ENCODE assay signal across 25 cellular contexts in genomic region chr4:95830647-95831046, GRCh38. TPM values are rescaled to one million over a fixed set of nuclear protein-coding genes. Genes with fewer than 3 reads are reported as not detected.
"Had no signal": no experiment of that assay in that cellular context is flagged by ENCODE, and none has a peak within 500 bp of the region (broad histone marks: within the 10 kb centered on the region; RNA-seq: fewer than 3 reads in every experiment).

No MANE protein-coding gene starts in this region.

- H3K36me3 ChIP-seq: prostate gland, right lobe of liver, suprapubic skin, thyroid gland had no signal

- H3K27me3 ChIP-seq: dorsolateral prefrontal cortex, hepatocyte, right lobe of liver, suprapubic skin, thyroid gland had no signal

- H3K4me3 Mint-ChIP-seq: naive B cell; nephron progenitor cell; stimulated activated effector memory CD8-positive, alpha-beta T cell treated with anti-CD3 and anti-CD28 coated beads, Interleukin-12 subunit alpha, Interleukin-12 subunit beta, amount 100 ng/mL, for 72 hours; type B pancreatic cell had no signal

- H3K4me2 ChIP-seq: hepatocyte had no signal

- H2AFZ ChIP-seq: hepatocyte, parathyroid adenoma had no signal

- H3K9ac ChIP-seq: parathyroid adenoma had no signal

- H3K79me2 ChIP-seq: hepatocyte, parathyroid adenoma had no signal

- H3K9me3 ChIP-seq: prostate gland, right lobe of liver, suprapubic skin, thyroid gland had no signal

- ATAC-seq: left ventricle myocardium superior; right lobe of liver; stimulated activated effector memory CD8-positive, alpha-beta T cell treated with anti-CD3 and anti-CD28 coated beads, Interleukin-12 subunit alpha, Interleukin-12 subunit beta, amount 100 ng/mL, for 72 hours; stimulated activated naive CD8-positive, alpha-beta T cell treated with anti-CD3 and anti-CD28 coated beads, Interleukin-15, Interleukin-2, amounts not matched to agents 100 U/mL and 50 U/mL, for 24 hours had no signal

- H3K4me1 ChIP-seq: parathyroid adenoma, prostate gland, right lobe of liver, suprapubic skin had no signal

- H3K4me3 ChIP-seq: dorsolateral prefrontal cortex, hepatocyte, lung, prostate gland, right lobe of liver, suprapubic skin, thyroid gland had no signal

- H3K4me1 Mint-ChIP-seq: naive B cell; stimulated activated effector memory CD8-positive, alpha-beta T cell treated with anti-CD3 and anti-CD28 coated beads, Interleukin-12 subunit alpha, Interleukin-12 subunit beta, amount 100 ng/mL, for 72 hours had no signal

- H3K27ac ChIP-seq: hepatocyte, parathyroid adenoma, prostate gland, right lobe of liver, suprapubic skin, thyroid gland had no signal

- H3K36me3 Mint-ChIP-seq: naive B cell; stimulated activated effector memory CD8-positive, alpha-beta T cell treated with anti-CD3 and anti-CD28 coated beads, Interleukin-12 subunit alpha, Interleukin-12 subunit beta, amount 100 ng/mL, for 72 hours had no signal

- H3K27ac Mint-ChIP-seq: naive B cell; nephron progenitor cell; stimulated activated effector memory CD8-positive, alpha-beta T cell treated with anti-CD3 and anti-CD28 coated beads, Interleukin-12 subunit alpha, Interleukin-12 subunit beta, amount 100 ng/mL, for 72 hours; type B pancreatic cell had no signal

- H3K9me3 Mint-ChIP-seq: nephron progenitor cell, type B pancreatic cell had no signal

- H3K27me3 Mint-ChIP-seq: naive B cell had no signal

- DNase-seq: dorsolateral prefrontal cortex; effector CD8-positive, alpha-beta T cell; foreskin melanocyte; head of caudate nucleus; kidney; left cardiac atrium; left ventricle myocardium superior; mesendoderm; naive B cell; nephron progenitor cell; right lobe of liver; stimulated activated CD4-positive, alpha-beta T cell treated with anti-CD3 and anti-CD28 coated beads, Interleukin-4, amount 100 ng/mL, for 1 hour; stimulated activated CD8-positive, alpha-beta memory T cell treated with anti-CD3 and anti-CD28 coated beads, Interleukin-4, amount 100 ng/mL, for 48 hours; stimulated activated naive CD8-positive, alpha-beta T cell treated with anti-CD3 and anti-CD28 coated beads, Interleukin-15, Interleukin-2, amounts not matched to agents 100 U/mL and 50 U/mL, for 24 hours had no signal

RNA-seq across cellular contexts. Expression of gene PDHA2, which starts 9.2 kb away (rescaled TPM):
- total RNA-seq: hepatocyte, kidney, left cardiac atrium, left ventricle myocardium superior, lung, omental fat pad, renal cortical epithelial cell, right lobe of liver, suprapubic skin had no signal
- polyA plus RNA-seq: esophagus, hepatocyte, lung had no signal
